ENCODE assay signal across 12 cellular contexts in the genomic region with DNA sequence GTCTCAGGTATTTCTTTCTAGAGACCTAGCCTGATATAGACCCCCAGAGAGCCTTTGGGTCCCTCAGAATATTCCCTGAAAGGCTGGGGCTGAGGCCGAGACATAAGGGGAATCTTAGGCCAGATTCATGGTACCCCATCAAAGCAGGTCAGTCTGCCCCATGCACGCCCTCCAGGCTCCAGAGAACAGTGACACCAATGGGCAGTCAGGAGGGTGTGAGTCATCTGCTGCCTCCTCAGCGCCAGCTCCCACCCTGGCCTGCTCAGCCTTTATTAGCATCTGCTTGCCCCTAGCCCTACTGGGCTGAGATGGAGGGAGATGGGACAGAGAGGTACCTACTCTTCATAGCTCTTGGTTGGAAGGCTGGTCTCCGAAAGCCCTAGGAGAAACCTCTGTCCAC. TPM values are rescaled to one million over a fixed set of nuclear protein-coding genes. Genes with fewer than 3 reads are reported as not detected.
"Had no signal": no experiment of that assay in that cellular context is flagged by ENCODE, and none has a peak within 500 bp of the region (broad histone marks: within the 10 kb centered on the region; RNA-seq: fewer than 3 reads in every experiment).

No MANE protein-coding gene starts in this region.

- H3K4me3 ChIP-seq: esophagus muscularis mucosa, gastrocnemius medialis, smooth muscle cell had no signal

- H3K27me3 ChIP-seq: esophagus muscularis mucosa, gastrocnemius medialis had no signal

- DNase-seq: activated CD4-positive, alpha-beta T cell treated with anti-CD3 and anti-CD28 coated beads for 4 hours; activated CD8-positive, alpha-beta T cell treated with anti-CD3 and anti-CD28 coated beads, Interleukin-2, amount 10 ng/mL, durations not matched to agents 7 days and 5 days; activated naive CD4-positive, alpha-beta T cell treated with Interleukin-2 at 50 U/mL for 16 hours; gastrocnemius medialis; islet precursor cell; left ventricle myocardium superior; nephron progenitor cell; T-helper 9 cell had no signal

- H3K36me3 ChIP-seq: esophagus muscularis mucosa, gastrocnemius medialis had no signal

RNA-seq across cellular contexts. Expression of gene CAMKV, which starts 14.3 kb away (rescaled TPM):
- total RNA-seq: activated CD8-positive, alpha-beta T cell treated with anti-CD3 and anti-CD28 coated beads, Interleukin-2, amount 10 ng/mL, durations not matched to agents 7 days and 5 days; cardiac septum; gastrocnemius medialis; left ventricle myocardium superior; mesenteric fat pad; smooth muscle cell had no signal
